19 cellular contexts compared by ENCODE assay signal in genomic region chr19:41926861-41927809, GRCh38. TPM values are rescaled to one million over a fixed set of nuclear protein-coding genes. Genes with fewer than 3 reads are reported as not detected.
DNase-seq lines count a peak whose midpoint lies in the region; ATAC-seq and TF ChIP-seq lines count a peak whose summit lies in the region.
"Had no signal": no experiment of that assay in that cellular context is flagged by ENCODE, and none has a peak within 500 bp of the region (broad histone marks: within the 10 kb centered on the region; RNA-seq: fewer than 3 reads in every experiment).

No MANE protein-coding gene starts in this region.

- H3K9me3 ChIP-seq in right cardiac atrium (ENCODE audit: control insufficient read depth, low read length) (no peaks in the 10 kb centered on the region), OCI-LY7 (ENCODE audit: low read length) (no peaks in the 10 kb centered on the region), iPS-18c (ENCODE audit: control insufficient read depth, insufficient read depth, low read length) (no peaks in the 10 kb centered on the region), sigmoid colon (no peaks in the 10 kb centered on the region)
- H3K9me3 ChIP-seq: tibial artery had no signal

- no peak overlapping the region for H2AFZ ChIP-seq in OCI-LY7 (ENCODE audit: low read length)

- WGBS in right cardiac atrium, result 35% methylated on average over 16 of the region's 16 CpGs
- WGBS in sigmoid colon, 2 donors, result 57 to 62% methylated on average over 16 of the region's 16 CpGs

- no peak overlapping the region for H3K27ac ChIP-seq in right cardiac atrium (ENCODE audit: low read length)
- no peak overlapping the region for H3K27ac ChIP-seq in OCI-LY7 (ENCODE audit: low read depth, low read length, poor library complexity, severe bottlenecking)
- H3K27ac ChIP-seq in sigmoid colon, result no peak overlapping the region
- H3K27ac ChIP-seq: KMS-11, tibial artery had no signal

- no peaks in the 10 kb centered on the region for H3K9me2 ChIP-seq in OCI-LY7 (ENCODE audit: insufficient read depth, low read length)

- TF ChIP-seq CTCF in OCI-LY7 (conservative IDR thresholded peaks at IDR 0.05; ENCODE audit: low read length) (no peak), sigmoid colon (IDR thresholded peaks at IDR 0.05) (no peak)

- DNase-seq in right cardiac atrium, result peak in 1 of 3 donors; percentile 20
- DNase-seq in Right ventricle myocardium superior, result no peak
- no peak for DNase-seq in OCI-LY7 (ENCODE audit: low spot score)
- DNase-seq in OCI-M2 (lab: John Stamatoyannopoulos, UW; ENCODE audit: unreplicated experiment), result no peak
- no peak for DNase-seq in sigmoid colon
- DNase-seq: amygdala; GOT3; hypothalamus; midbrain; NCI-H1105 treated with DMSO at 0.1 percent for 48 hours; stimulated activated CD4-positive, alpha-beta T cell treated with anti-CD3 and anti-CD28 coated beads, Interleukin-12 subunit alpha, Interleukin-12 subunit beta, amount 100 ng/mL, for 4 hours; tibial artery had no signal

- no peak for TF ChIP-seq POLR2A in sigmoid colon (IDR thresholded peaks at IDR 0.05)

- H4K20me1 ChIP-seq in OCI-LY7 (ENCODE audit: insufficient read depth, low read length), result no peaks in the 10 kb centered on the region

- H3K27me3 ChIP-seq in right cardiac atrium (ENCODE audit: control insufficient read depth, insufficient read depth) (no peaks in the 10 kb centered on the region), sigmoid colon (peaks cover 80 to 99% (median 98%) of the 10 kb centered on the region in 3 donors)

- intact Hi-C loops in right cardiac atrium (cut with DNase I) (no loop called here), Right ventricle myocardium superior (cut with DNase I) (no loop called here), OCI-LY7 (cut with micrococcal nuclease; ENCODE audit: unreplicated experiment) (no loop called here), sigmoid colon (cut with DNase I) (no loop called here)

- peak overlapping the region; percentile 98 for H3K4me2 ChIP-seq in OCI-LY7 (ENCODE audit: low read length)
- H3K4me2 ChIP-seq: KMS-11 had no signal

- POLR2A ChIA-PET in OCI-LY7 (lab: Charles Lee), result interaction anchor here (0.6 to 1.7 kb wide), 2 partner anchors 17 to 189 kb away, joined by 3 to 7 read pairs; no protein-coding TSS in a partner anchor

- H3K36me3 ChIP-seq in OCI-LY7 (ENCODE audit: insufficient read depth, low read length), result 0 out of 2 replicates have a peak, but pooled peaks cover 2% of the 10 kb centered on the region
- H3K36me3 ChIP-seq in sigmoid colon, result no peaks in the 10 kb centered on the region
- H3K36me3 ChIP-seq: tibial artery had no signal

- CTCF ChIA-PET in OCI-LY7 (lab: Charles Lee; ENCODE audit: unreplicated experiment), result no interaction called here

- H3K4me3 ChIP-seq in right cardiac atrium (ENCODE audit: low read length) (peak overlapping the region; percentile 57), OCI-LY7 (ENCODE audit: low read depth, low read length, poor library complexity, severe bottlenecking) (peak overlapping the region; percentile 72), iPS-18c (ENCODE audit: insufficient read depth, low read depth, low read length) (peak overlapping the region; percentile 24), sigmoid colon (no peak overlapping the region)

- TF ChIP-seq EP300 in sigmoid colon (IDR thresholded peaks at IDR 0.05), result no peak

- no TSS peak for BruUV-seq in OCI-LY7 (replicated peaks; lab: Mats Ljungman, UMichigan)

- H3K79me2 ChIP-seq in OCI-LY7 (ENCODE audit: insufficient read depth, low read depth, low read length), result no peaks in the 10 kb centered on the region

- ATAC-seq in right cardiac atrium (no peak), Right ventricle myocardium superior (ENCODE audit: poor library complexity) (no peak), HG03159 (IDR thresholded peaks at IDR 0.05; ENCODE audit: unreplicated experiment) (no peak), HG03045 (IDR thresholded peaks at IDR 0.05; ENCODE audit: unreplicated experiment) (no peak)

- H3K4me1 ChIP-seq in right cardiac atrium (ENCODE audit: control insufficient read depth, insufficient read depth, low read length), result peaks cover 2% of the 10 kb centered on the region
- H3K4me1 ChIP-seq in OCI-LY7 (ENCODE audit: insufficient read depth, low read length, poor library complexity, severe bottlenecking), result peaks cover 58% of the 10 kb centered on the region
- peaks cover 0 to 21% (median 18%) of the 10 kb centered on the region in 4 donors for H3K4me1 ChIP-seq in sigmoid colon

RNA-seq across cellular contexts. Expression of gene ERFL, which starts 1.1 kb away (rescaled TPM):
- total RNA-seq in right cardiac atrium (under 1 TPM in 1 of 4 donors, not detected in 3; 0.20 TPM), Right ventricle myocardium superior (not detected), OCI-LY7 (2022) (5.9 and 6.8 TPM in 2 replicates), sigmoid colon (not detected)
- polyA plus RNA-seq in right cardiac atrium (0.02 TPM), sigmoid colon (1 to 10 TPM in 1 of 3 donors, not detected in 2; 1.3 TPM)
- total RNA-seq in OCI-LY7 (2014; rRNA removed; shearing (Covaris generic)), result 1.6 and 1.9 TPM in 2 replicates
- total RNA-seq: pulmonary artery endothelial cell had no signal
- polyA plus RNA-seq: AG04450 had no signal

RNA-seq across cellular contexts. Expression of gene RABAC1, which starts 32.0 kb away (rescaled TPM):
- total RNA-seq in right cardiac atrium, result 100 to 1,000 TPM in 1 of 4 donors, 10 to 100 TPM in 3; 79.6 to 113 (median 90.3) TPM
- 140 TPM for polyA plus RNA-seq in right cardiac atrium
- 62.1 TPM for total RNA-seq in Right ventricle myocardium superior
- total RNA-seq in OCI-LY7 (2014; rRNA removed; shearing (Covaris generic)), result 161 and 171 TPM in 2 replicates
- total RNA-seq in OCI-LY7 (2022), result 167 and 191 TPM in 2 replicates
- total RNA-seq in sigmoid colon, result 100 to 1,000 TPM; 128 to 255 (median 180) TPM
- polyA plus RNA-seq in sigmoid colon, result 100 to 1,000 TPM; 139 to 236 (median 170) TPM

RNA-seq across cellular contexts. Expression of gene ARHGEF1, which starts 44.2 kb away (rescaled TPM):
- 10 to 100 TPM; 39.7 to 43.9 (median 40.8) TPM for total RNA-seq in right cardiac atrium
- polyA plus RNA-seq in right cardiac atrium, result 42.8 TPM
- total RNA-seq in Right ventricle myocardium superior, result 30.1 TPM
- 74.9 and 96.9 TPM in 2 replicates for total RNA-seq in OCI-LY7 (2014; rRNA removed; shearing (Covaris generic))
- 297 and 318 TPM in 2 replicates for total RNA-seq in OCI-LY7 (2022)
- total RNA-seq in sigmoid colon, result 10 to 100 TPM; 31.8 to 65.4 (median 34.8) TPM
- 100 to 1,000 TPM in 1 of 3 donors, 10 to 100 TPM in 2; 30.5 to 151 (median 45.0) TPM for polyA plus RNA-seq in sigmoid colon

RNA-seq across cellular contexts. Expression of gene CD79A, which starts 50.1 kb away (rescaled TPM):
- total RNA-seq in right cardiac atrium, result under 1 TPM in 2 of 4 donors, not detected in 2; 0.37 to 0.58 TPM
- 0.09 TPM for polyA plus RNA-seq in right cardiac atrium
- total RNA-seq in Right ventricle myocardium superior, result not detected
- total RNA-seq in OCI-LY7 (2014; rRNA removed; shearing (Covaris generic)), result 848 and 1,195 TPM in 2 replicates
- 896 and 1,094 TPM in 2 replicates for total RNA-seq in OCI-LY7 (2022)
- total RNA-seq in sigmoid colon, result not detected
- polyA plus RNA-seq in sigmoid colon, result 100 to 1,000 TPM in 1 of 3 donors, 1 to 10 TPM in 2; 1.8 to 169 (median 3.6) TPM
- total RNA-seq: pulmonary artery endothelial cell had no signal
- polyA plus RNA-seq: neural cell had no signal

Comparison
In these comparisons a context has a peak if more than half of its experiments do, and no peak if none do; other contexts are left out.
1. H3K4me3 ChIP-seq: peak in right cardiac atrium (single experiment), OCI-LY7 (single experiment) and iPS-18c (single experiment); none in sigmoid colon (0 of 4).